Comparison of ENCODE assay signal across 13 cellular contexts in genomic region chr14:100532916-100533630, GRCh38. TPM values are rescaled to one million over a fixed set of nuclear protein-coding genes. Genes with fewer than 3 reads are reported as not detected.
A peak's percentile ranks its signal among the peaks of the same experiment; 100 is the strongest.
DNase-seq lines count a peak whose midpoint lies in the region; ATAC-seq and TF ChIP-seq lines count a peak whose summit lies in the region.
"Had no signal": no experiment of that assay in that cellular context is flagged by ENCODE, and none has a peak within 500 bp of the region (broad histone marks: within the 10 kb centered on the region; RNA-seq: fewer than 3 reads in every experiment).

No MANE protein-coding gene starts in this region.

- H3K9me3 ChIP-seq in tibial artery, result no peaks in the 10 kb centered on the region

- H3K27ac ChIP-seq in tibial artery, result no peak overlapping the region
- H3K27ac ChIP-seq: C4-2B, foreskin keratinocyte had no signal

- no peaks in the 10 kb centered on the region for H3K4me1 Mint-ChIP-seq in activated T-cell treated with anti-CD3 and anti-CD28 coated beads, Interleukin-2, amount 50 U/mL, for 72 hours (ENCODE audit: low read depth)
- no peaks in the 10 kb centered on the region for H3K4me1 Mint-ChIP-seq in endothelial cell (ENCODE audit: unreplicated experiment)

- intact Hi-C loops in left ventricle myocardium superior (cut with micrococcal nuclease), result no loop called here
- intact Hi-C loops in tibial artery (cut with DNase I; ENCODE audit: low total_unique reads), result no loop called here

- DNase-seq in activated T-cell treated with anti-CD3 and anti-CD28 coated beads, Interleukin-2, amount 50 U/mL, for 48 hours, result peak; percentile 8 to 12
- no peak for DNase-seq in activated T-cell treated with anti-CD3 and anti-CD28 coated beads, Interleukin-2, amount 50 U/mL, for 72 hours
- DNase-seq in SKM-1 treated with dmso at 0.1 percent for 144 hours (lab: John Stamatoyannopoulos, UW; ENCODE audit: unreplicated experiment) (peak; percentile 41), left ventricle myocardium superior (peak; percentile 50), tibial artery (peak; percentile 28 to 59), endothelial cell (ENCODE audit: low spot score) (no peak), NCI-H1048 (lab: John Stamatoyannopoulos, UW) (no peak), glomerular visceral epithelial cell (ENCODE audit: extremely low spot score) (no peak)
- DNase-seq: NCI-H2171 treated with DMSO at 0.1 percent for 48 hours, T1000 had no signal

- no peaks in the 10 kb centered on the region for H3K27me3 ChIP-seq in tibial artery
- H3K27me3 ChIP-seq: foreskin keratinocyte had no signal

- peaks cover 0 to 6% (median 0%) of the 10 kb centered on the region in 4 donors for H3K4me1 ChIP-seq in tibial artery
- H3K4me1 ChIP-seq: foreskin keratinocyte had no signal

- H3K27me3 Mint-ChIP-seq in activated T-cell treated with anti-CD3 and anti-CD28 coated beads, Interleukin-2, amount 50 U/mL, for 72 hours (ENCODE audit: low read depth), result no peaks in the 10 kb centered on the region
- H3K27me3 Mint-ChIP-seq in endothelial cell (ENCODE audit: unreplicated experiment), result peaks cover 7% of the 10 kb centered on the region
- H3K27me3 Mint-ChIP-seq: naive thymus-derived CD8-positive, alpha-beta T cell had no signal

- no peaks in the 10 kb centered on the region for H3K36me3 Mint-ChIP-seq in activated T-cell treated with anti-CD3 and anti-CD28 coated beads, Interleukin-2, amount 50 U/mL, for 72 hours (ENCODE audit: insufficient read depth in 2 of 2)
- no peaks in the 10 kb centered on the region for H3K36me3 Mint-ChIP-seq in endothelial cell (ENCODE audit: low read depth, unreplicated experiment)

- TF ChIP-seq CTCF in tibial artery (IDR thresholded peaks at IDR 0.05), result no peak
- no peak for TF ChIP-seq CTCF in endothelial cell (IDR thresholded peaks at IDR 0.05; ENCODE audit: unreplicated experiment)

- no peak overlapping the region for H3K27ac Mint-ChIP-seq in activated T-cell treated with anti-CD3 and anti-CD28 coated beads, Interleukin-2, amount 50 U/mL, for 72 hours
- no peak overlapping the region for H3K27ac Mint-ChIP-seq in endothelial cell (ENCODE audit: unreplicated experiment)

- H3K4me3 ChIP-seq in tibial artery, result no peak overlapping the region

- peaks cover 0 to 24% (median 11%) of the 10 kb centered on the region in 3 donors for H3K36me3 ChIP-seq in tibial artery

- no peak overlapping the region for H3K4me3 Mint-ChIP-seq in activated T-cell treated with anti-CD3 and anti-CD28 coated beads, Interleukin-2, amount 50 U/mL, for 72 hours
- no peak overlapping the region for H3K4me3 Mint-ChIP-seq in endothelial cell (ENCODE audit: unreplicated experiment)
- H3K4me3 Mint-ChIP-seq: naive thymus-derived CD8-positive, alpha-beta T cell had no signal

- ATAC-seq in activated T-cell treated with anti-CD3 and anti-CD28 coated beads, Interleukin-2, amount 50 U/mL, for 72 hours (replicated peaks in 1 of 2), result no peak
- ATAC-seq in left ventricle myocardium superior, result peak; percentile 52
- ATAC-seq: naive thymus-derived CD8-positive, alpha-beta T cell had no signal

- H3K9me3 Mint-ChIP-seq in activated T-cell treated with anti-CD3 and anti-CD28 coated beads, Interleukin-2, amount 50 U/mL, for 72 hours, result no peaks in the 10 kb centered on the region
- H3K9me3 Mint-ChIP-seq in endothelial cell (ENCODE audit: unreplicated experiment), result no peaks in the 10 kb centered on the region
- H3K9me3 Mint-ChIP-seq: naive thymus-derived CD8-positive, alpha-beta T cell had no signal

RNA-seq across cellular contexts. Expression of gene BEGAIN, which starts 54.1 kb away (rescaled TPM):
- total RNA-seq in activated T-cell treated with anti-CD3 and anti-CD28 coated beads, Interleukin-2, amount 50 U/mL, for 72 hours, result 1 to 10 TPM; 2.6 to 2.8 TPM
- total RNA-seq in left ventricle myocardium superior, result 0.79 TPM
- total RNA-seq in endothelial cell (ENCODE audit: unreplicated experiment), result 1.6 TPM

Comparison
In these comparisons a context has a peak if more than half of its experiments do, and no peak if none do; other contexts are left out.
1. DNase-seq: peak in activated T-cell treated with anti-CD3 and anti-CD28 coated beads, Interleukin-2, amount 50 U/mL, for 48 hours (2 of 2), SKM-1 treated with dmso at 0.1 percent for 144 hours (single experiment), left ventricle myocardium superior (single experiment) and tibial artery (2 of 2); none in activated T-cell treated with anti-CD3 and anti-CD28 coated beads, Interleukin-2, amount 50 U/mL, for 72 hours (0 of 2), endothelial cell (single experiment), NCI-H1048 (single experiment) and glomerular visceral epithelial cell (single experiment).